In genomic region chr1:57423135-57424131, GRCh38 we compare ENCODE assay signal across 8 cellular contexts. TPM values are rescaled to one million over a fixed set of nuclear protein-coding genes. Genes with fewer than 3 reads are reported as not detected.
DNase-seq lines count a peak whose midpoint lies in the region; ATAC-seq and TF ChIP-seq lines count a peak whose summit lies in the region.

Gene DAB1, minus strand, starts transcription at chr1:57424060. Its CDS starts 133,030 bp downstream, at chr1:57291030.

- ATAC-seq in stimulated activated naive CD8-positive, alpha-beta T cell treated with anti-CD3 and anti-CD28 coated beads, Interleukin-15, amount 100 ng/mL, for 72 hours: peak; percentile 64
- ATAC-seq in GM21528 (IDR thresholded peaks at IDR 0.05; ENCODE audit: low FRiP score, unreplicated experiment): no peak

- TF ChIP-seq CTCF in astrocyte of the cerebellum (IDR thresholded peaks at IDR 0.05; ENCODE audit: low read depth, low read length, missing control alignments): no peak

- H3K36me3 Mint-ChIP-seq in activated CD4-positive, alpha-beta T cell treated with anti-CD3 and anti-CD28 coated beads, Interleukin-2, amount 10 ng/mL, durations not matched to agents 24 days and 14 days (ENCODE audit: low read depth): no peaks in the 10 kb centered on the region

- H3K4me3 ChIP-seq in astrocyte of the cerebellum (ENCODE audit: low read depth, low read length): peak within 1 kb of the TSS; percentile 50

- DNase-seq in activated CD4-positive, alpha-beta T cell treated with anti-CD3 and anti-CD28 coated beads, Interleukin-2, amount 10 ng/mL, durations not matched to agents 24 days and 14 days: peak; percentile 58
- no peak for DNase-seq in activated CD4-positive, alpha-beta T cell treated with anti-CD3 and anti-CD28 coated beads, Interleukin-2, amount 50 U/mL, for 1 hour
- DNase-seq in astrocyte of the cerebellum (ENCODE audit: low read depth): no peak
- peak; percentile 22 for DNase-seq in iris pigment epithelial cell (ENCODE audit: low read depth)
- DNase-seq in stimulated activated naive CD8-positive, alpha-beta T cell treated with anti-CD3 and anti-CD28 coated beads, Interleukin-15, amount 100 ng/mL, for 72 hours: peak in 1 of 2 donors; percentile 17
- no peak for DNase-seq in NAMALWA (ENCODE audit: low spot score)
- no peak for DNase-seq in NCI-H226

- no peak within 1 kb of the TSS for H3K27ac Mint-ChIP-seq in activated CD4-positive, alpha-beta T cell treated with anti-CD3 and anti-CD28 coated beads, Interleukin-2, amount 10 ng/mL, durations not matched to agents 24 days and 14 days
- H3K27ac Mint-ChIP-seq in stimulated activated naive CD8-positive, alpha-beta T cell treated with anti-CD3 and anti-CD28 coated beads, Interleukin-15, amount 100 ng/mL, for 72 hours: no peak within 1 kb of the TSS

- no peaks in the 10 kb centered on the region for H3K9me3 Mint-ChIP-seq in activated CD4-positive, alpha-beta T cell treated with anti-CD3 and anti-CD28 coated beads, Interleukin-2, amount 10 ng/mL, durations not matched to agents 24 days and 14 days
- H3K9me3 Mint-ChIP-seq in stimulated activated naive CD8-positive, alpha-beta T cell treated with anti-CD3 and anti-CD28 coated beads, Interleukin-15, amount 100 ng/mL, for 72 hours: peaks cover 0 to 6% of the 10 kb centered on the region in 2 donors

- intact Hi-C loops in activated CD4-positive, alpha-beta T cell treated with anti-CD3 and anti-CD28 coated beads, Interleukin-2, amount 10 ng/mL, durations not matched to agents 24 days and 14 days (cut with micrococcal nuclease): no loop called here

- in situ Hi-C loops in astrocyte of the cerebellum (cut with HindIII; ENCODE audit: low sequenced_read_pairs): no loop called here

- peak within 1 kb of the TSS; percentile 32 for H3K4me3 Mint-ChIP-seq in activated CD4-positive, alpha-beta T cell treated with anti-CD3 and anti-CD28 coated beads, Interleukin-2, amount 10 ng/mL, durations not matched to agents 24 days and 14 days
- H3K4me3 Mint-ChIP-seq in stimulated activated naive CD8-positive, alpha-beta T cell treated with anti-CD3 and anti-CD28 coated beads, Interleukin-15, amount 100 ng/mL, for 72 hours: peak within 1 kb of the TSS; percentile 61 to 62

- peaks cover 3% of the 10 kb centered on the region for H3K4me1 Mint-ChIP-seq in activated CD4-positive, alpha-beta T cell treated with anti-CD3 and anti-CD28 coated beads, Interleukin-2, amount 10 ng/mL, durations not matched to agents 24 days and 14 days
- peaks cover 21% of the 10 kb centered on the region for H3K4me1 Mint-ChIP-seq in stimulated activated naive CD8-positive, alpha-beta T cell treated with anti-CD3 and anti-CD28 coated beads, Interleukin-15, amount 100 ng/mL, for 72 hours

- H3K27me3 Mint-ChIP-seq in activated CD4-positive, alpha-beta T cell treated with anti-CD3 and anti-CD28 coated beads, Interleukin-2, amount 10 ng/mL, durations not matched to agents 24 days and 14 days: peaks cover 57% of the 10 kb centered on the region
- peaks cover 64% of the 10 kb centered on the region for H3K27me3 Mint-ChIP-seq in stimulated activated naive CD8-positive, alpha-beta T cell treated with anti-CD3 and anti-CD28 coated beads, Interleukin-15, amount 100 ng/mL, for 72 hours

RNA-seq across cellular contexts. Expression of gene DAB1, which starts in this region (rescaled TPM):
- total RNA-seq in activated CD4-positive, alpha-beta T cell treated with anti-CD3 and anti-CD28 coated beads, Interleukin-2, amount 10 ng/mL, durations not matched to agents 24 days and 14 days: not detected in 2 replicates

Comparison
In these comparisons a context has a peak if more than half of its experiments do, and no peak if none do; other contexts are left out.
1. Peak in DNase-seq in activated CD4-positive, alpha-beta T cell treated with anti-CD3 and anti-CD28 coated beads, Interleukin-2, amount 10 ng/mL, durations not matched to agents 24 days and 14 days; RNA of the gene not detected or under 1 TPM.